In the genomic region with DNA sequence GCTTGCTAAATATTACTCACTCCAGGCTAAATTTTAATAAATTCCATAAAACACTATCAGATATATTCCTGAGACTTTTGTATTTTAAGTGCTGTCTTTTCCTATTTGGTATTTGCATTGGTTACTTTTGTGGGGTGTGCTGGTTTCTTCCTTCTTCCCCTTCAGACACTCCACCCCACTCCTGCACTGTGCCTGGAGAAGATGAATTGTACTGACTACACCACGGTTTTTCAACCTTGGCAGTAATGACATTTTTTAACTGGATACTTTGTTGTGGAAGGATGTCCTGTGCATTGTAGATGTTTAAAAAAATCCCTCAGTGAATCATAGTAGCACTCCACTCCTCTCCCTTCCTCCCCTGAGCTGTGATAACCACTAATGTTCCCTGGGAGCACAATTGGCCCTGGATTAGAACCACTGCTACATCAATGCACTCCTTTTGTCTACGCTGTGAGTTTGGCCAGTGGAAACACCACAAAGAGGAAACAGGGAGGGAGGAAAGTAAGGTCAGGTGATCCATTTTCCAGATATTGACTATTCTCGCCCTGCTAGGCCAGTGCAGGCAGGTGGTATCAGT, we compare ENCODE assay signal across 2 cellular contexts.
TF ChIP-seq lines count a peak whose summit lies in the region.

No MANE protein-coding gene starts in this region.

TF ChIP-seq in IMR-90, 13 proteins besides CTCF, POLR2A, EP300 and RAD21:
- TF ChIP-seq, protein P1, sequence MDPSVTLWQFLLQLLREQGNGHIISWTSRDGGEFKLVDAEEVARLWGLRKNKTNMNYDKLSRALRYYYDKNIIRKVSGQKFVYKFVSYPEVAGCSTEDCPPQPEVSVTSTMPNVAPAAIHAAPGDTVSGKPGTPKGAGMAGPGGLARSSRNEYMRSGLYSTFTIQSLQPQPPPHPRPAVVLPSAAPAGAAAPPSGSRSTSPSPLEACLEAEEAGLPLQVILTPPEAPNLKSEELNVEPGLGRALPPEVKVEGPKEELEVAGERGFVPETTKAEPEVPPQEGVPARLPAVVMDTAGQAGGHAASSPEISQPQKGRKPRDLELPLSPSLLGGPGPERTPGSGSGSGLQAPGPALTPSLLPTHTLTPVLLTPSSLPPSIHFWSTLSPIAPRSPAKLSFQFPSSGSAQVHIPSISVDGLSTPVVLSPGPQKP (IDR thresholded peaks at IDR 0.05; ENCODE audit: borderline replicate concordance, low read depth, low read length) = no peak
- TF ChIP-seq RCOR1 (IDR thresholded peaks at IDR 0.05; ENCODE audit: insufficient replicate concordance, low read length) = no peak
- TF ChIP-seq CEBPB (IDR thresholded peaks at IDR 0.05; ENCODE audit: low read depth, low read length) = no peak
- no peak for TF ChIP-seq BHLHE40 (IDR thresholded peaks at IDR 0.05; ENCODE audit: low read depth, low read length)
- no peak for TF ChIP-seq MXI1 (IDR thresholded peaks at IDR 0.05; ENCODE audit: borderline replicate concordance, low read depth, low read length)
- TF ChIP-seq MAZ (IDR thresholded peaks at IDR 0.05; ENCODE audit: borderline replicate concordance, low read depth, low read length) = no peak
- TF ChIP-seq MAFK (IDR thresholded peaks at IDR 0.05; ENCODE audit: low read depth, low read length) = no peak
- no peak for TF ChIP-seq SMC3 (IDR thresholded peaks at IDR 0.05; ENCODE audit: low read depth, low read length)
- TF ChIP-seq, protein P2, sequence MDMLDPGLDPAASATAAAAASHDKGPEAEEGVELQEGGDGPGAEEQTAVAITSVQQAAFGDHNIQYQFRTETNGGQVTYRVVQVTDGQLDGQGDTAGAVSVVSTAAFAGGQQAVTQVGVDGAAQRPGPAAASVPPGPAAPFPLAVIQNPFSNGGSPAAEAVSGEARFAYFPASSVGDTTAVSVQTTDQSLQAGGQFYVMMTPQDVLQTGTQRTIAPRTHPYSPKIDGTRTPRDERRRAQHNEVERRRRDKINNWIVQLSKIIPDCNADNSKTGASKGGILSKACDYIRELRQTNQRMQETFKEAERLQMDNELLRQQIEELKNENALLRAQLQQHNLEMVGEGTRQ (IDR thresholded peaks at IDR 0.05; ENCODE audit: low read depth, low read length) = no peak
TF ChIP-seq in IMR-90: peak in this region for 0.

TF ChIP-seq in WTC11, 78 proteins besides CTCF, POLR2A, EP300 and RAD21:
- TF ChIP-seq, protein P3, sequence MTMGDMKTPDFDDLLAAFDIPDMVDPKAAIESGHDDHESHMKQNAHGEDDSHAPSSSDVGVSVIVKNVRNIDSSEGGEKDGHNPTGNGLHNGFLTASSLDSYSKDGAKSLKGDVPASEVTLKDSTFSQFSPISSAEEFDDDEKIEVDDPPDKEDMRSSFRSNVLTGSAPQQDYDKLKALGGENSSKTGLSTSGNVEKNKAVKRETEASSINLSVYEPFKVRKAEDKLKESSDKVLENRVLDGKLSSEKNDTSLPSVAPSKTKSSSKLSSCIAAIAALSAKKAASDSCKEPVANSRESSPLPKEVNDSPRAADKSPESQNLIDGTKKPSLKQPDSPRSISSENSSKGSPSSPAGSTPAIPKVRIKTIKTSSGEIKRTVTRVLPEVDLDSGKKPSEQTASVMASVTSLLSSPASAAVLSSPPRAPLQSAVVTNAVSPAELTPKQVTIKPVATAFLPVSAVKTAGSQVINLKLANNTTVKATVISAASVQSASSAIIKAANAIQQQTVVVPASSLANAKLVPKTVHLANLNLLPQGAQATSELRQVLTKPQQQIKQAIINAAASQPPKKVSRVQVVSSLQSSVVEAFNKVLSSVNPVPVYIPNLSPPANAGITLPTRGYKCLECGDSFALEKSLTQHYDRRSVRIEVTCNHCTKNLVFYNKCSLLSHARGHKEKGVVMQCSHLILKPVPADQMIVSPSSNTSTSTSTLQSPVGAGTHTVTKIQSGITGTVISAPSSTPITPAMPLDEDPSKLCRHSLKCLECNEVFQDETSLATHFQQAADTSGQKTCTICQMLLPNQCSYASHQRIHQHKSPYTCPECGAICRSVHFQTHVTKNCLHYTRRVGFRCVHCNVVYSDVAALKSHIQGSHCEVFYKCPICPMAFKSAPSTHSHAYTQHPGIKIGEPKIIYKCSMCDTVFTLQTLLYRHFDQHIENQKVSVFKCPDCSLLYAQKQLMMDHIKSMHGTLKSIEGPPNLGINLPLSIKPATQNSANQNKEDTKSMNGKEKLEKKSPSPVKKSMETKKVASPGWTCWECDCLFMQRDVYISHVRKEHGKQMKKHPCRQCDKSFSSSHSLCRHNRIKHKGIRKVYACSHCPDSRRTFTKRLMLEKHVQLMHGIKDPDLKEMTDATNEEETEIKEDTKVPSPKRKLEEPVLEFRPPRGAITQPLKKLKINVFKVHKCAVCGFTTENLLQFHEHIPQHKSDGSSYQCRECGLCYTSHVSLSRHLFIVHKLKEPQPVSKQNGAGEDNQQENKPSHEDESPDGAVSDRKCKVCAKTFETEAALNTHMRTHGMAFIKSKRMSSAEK (CRISPR knock-in tag; IDR thresholded peaks at IDR 0.05; ENCODE audit: borderline replicate concordance) = no peak
- TF ChIP-seq, protein P4, sequence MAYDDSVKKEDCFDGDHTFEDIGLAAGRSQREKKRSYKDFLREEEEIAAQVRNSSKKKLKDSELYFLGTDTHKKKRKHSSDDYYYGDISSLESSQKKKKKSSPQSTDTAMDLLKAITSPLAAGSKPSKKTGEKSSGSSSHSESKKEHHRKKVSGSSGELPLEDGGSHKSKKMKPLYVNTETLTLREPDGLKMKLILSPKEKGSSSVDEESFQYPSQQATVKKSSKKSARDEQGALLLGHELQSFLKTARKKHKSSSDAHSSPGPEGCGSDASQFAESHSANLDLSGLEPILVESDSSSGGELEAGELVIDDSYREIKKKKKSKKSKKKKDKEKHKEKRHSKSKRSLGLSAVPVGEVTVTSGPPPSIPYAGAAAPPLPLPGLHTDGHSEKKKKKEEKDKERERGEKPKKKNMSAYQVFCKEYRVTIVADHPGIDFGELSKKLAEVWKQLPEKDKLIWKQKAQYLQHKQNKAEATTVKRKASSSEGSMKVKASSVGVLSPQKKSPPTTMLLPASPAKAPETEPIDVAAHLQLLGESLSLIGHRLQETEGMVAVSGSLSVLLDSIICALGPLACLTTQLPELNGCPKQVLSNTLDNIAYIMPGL (CRISPR knock-in tag; IDR thresholded peaks at IDR 0.05) = no peak
- TF ChIP-seq, protein P5, sequence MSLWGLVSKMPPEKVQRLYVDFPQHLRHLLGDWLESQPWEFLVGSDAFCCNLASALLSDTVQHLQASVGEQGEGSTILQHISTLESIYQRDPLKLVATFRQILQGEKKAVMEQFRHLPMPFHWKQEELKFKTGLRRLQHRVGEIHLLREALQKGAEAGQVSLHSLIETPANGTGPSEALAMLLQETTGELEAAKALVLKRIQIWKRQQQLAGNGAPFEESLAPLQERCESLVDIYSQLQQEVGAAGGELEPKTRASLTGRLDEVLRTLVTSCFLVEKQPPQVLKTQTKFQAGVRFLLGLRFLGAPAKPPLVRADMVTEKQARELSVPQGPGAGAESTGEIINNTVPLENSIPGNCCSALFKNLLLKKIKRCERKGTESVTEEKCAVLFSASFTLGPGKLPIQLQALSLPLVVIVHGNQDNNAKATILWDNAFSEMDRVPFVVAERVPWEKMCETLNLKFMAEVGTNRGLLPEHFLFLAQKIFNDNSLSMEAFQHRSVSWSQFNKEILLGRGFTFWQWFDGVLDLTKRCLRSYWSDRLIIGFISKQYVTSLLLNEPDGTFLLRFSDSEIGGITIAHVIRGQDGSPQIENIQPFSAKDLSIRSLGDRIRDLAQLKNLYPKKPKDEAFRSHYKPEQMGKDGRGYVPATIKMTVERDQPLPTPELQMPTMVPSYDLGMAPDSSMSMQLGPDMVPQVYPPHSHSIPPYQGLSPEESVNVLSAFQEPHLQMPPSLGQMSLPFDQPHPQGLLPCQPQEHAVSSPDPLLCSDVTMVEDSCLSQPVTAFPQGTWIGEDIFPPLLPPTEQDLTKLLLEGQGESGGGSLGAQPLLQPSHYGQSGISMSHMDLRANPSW (CRISPR knock-in tag; conservative IDR thresholded peaks at IDR 0.05; ENCODE audit: low read depth) = no peak
- TF ChIP-seq NR1H2 (CRISPR knock-in tag; IDR thresholded peaks at IDR 0.05) = no peak
- TF ChIP-seq JAZF1 (CRISPR knock-in tag; IDR thresholded peaks at IDR 0.05) = no peak
- TF ChIP-seq ZNF121 (CRISPR knock-in tag; IDR thresholded peaks at IDR 0.05) = no peak
- no peak for TF ChIP-seq EMX1 (CRISPR knock-in tag; IDR thresholded peaks at IDR 0.05)
